Comparison of ENCODE assay signal across 26 cellular contexts in genomic region chr11:122161191-122161590, GRCh38. TPM values are rescaled to one million over a fixed set of nuclear protein-coding genes. Genes with fewer than 3 reads are reported as not detected.
DNase-seq lines count a peak whose midpoint lies in the region; ATAC-seq, FAIRE-seq and TF ChIP-seq lines count a peak whose summit lies in the region.
"Had no signal": no experiment of that assay in that cellular context is flagged by ENCODE, and none has a peak within 500 bp of the region (broad histone marks: within the 10 kb centered on the region; RNA-seq: fewer than 3 reads in every experiment).

No MANE protein-coding gene starts in this region.

- H3K4me3 Mint-ChIP-seq in brain, result no peak overlapping the region
- H3K4me3 Mint-ChIP-seq in CD14-positive monocyte, result no peak overlapping the region
- H3K4me3 Mint-ChIP-seq: activated naive CD8-positive, alpha-beta T cell treated with anti-CD3 and anti-CD28 coated beads, Interleukin-2, amount 50 U/mL, for 24 hours; CD4-positive, CD25-positive, alpha-beta regulatory T cell; WTC11 had no signal

- 0 out of 3 replicates have a peak overlapping the region, but pooled peaks have one; percentile 13 for H2BK15ac ChIP-seq in IMR-90 (ENCODE audit: low read depth, low read length)

- H4K91ac ChIP-seq in IMR-90 (ENCODE audit: insufficient read depth, low read depth, low read length), result no peak overlapping the region

- TF ChIP-seq RAD21 in IMR-90 (IDR thresholded peaks at IDR 0.05; ENCODE audit: low read length), result no peak

- H2AK9ac ChIP-seq in IMR-90 (replicated peaks; ENCODE audit: low read depth, low read length, poor library complexity), result no peak overlapping the region

- peaks cover 53% of the 10 kb centered on the region for H3K4me1 ChIP-seq in IMR-90 (ENCODE audit: control insufficient read depth, insufficient read depth, low read length)
- peaks cover 80% of the 10 kb centered on the region for H3K4me1 ChIP-seq in keratinocyte (ENCODE audit: control insufficient read depth, extremely low read depth, insufficient read depth, low read length)

- POLR2A ChIA-PET in IMR-90 (lab: Charles Lee; ENCODE audit: unreplicated experiment), result interaction anchor here (0.9 kb wide), 1 partner anchor 53 kb away, joined by 4 read pairs; no protein-coding TSS in a partner anchor

- no peaks in the 10 kb centered on the region for H3K9me3 ChIP-seq in IMR-90 (ENCODE audit: control insufficient read depth, insufficient read depth, low read length)
- no peaks in the 10 kb centered on the region for H3K9me3 ChIP-seq in keratinocyte (ENCODE audit: control insufficient read depth, low read depth, low read length)

- H2BK20ac ChIP-seq in IMR-90 (ENCODE audit: low read depth, low read length), result no peak overlapping the region

- H3K27ac Mint-ChIP-seq in brain, result peak overlapping the region; percentile 85 to 98 (median 97)
- no peak overlapping the region for H3K27ac Mint-ChIP-seq in CD14-positive monocyte
- H3K27ac Mint-ChIP-seq: activated naive CD8-positive, alpha-beta T cell treated with anti-CD3 and anti-CD28 coated beads, Interleukin-2, amount 50 U/mL, for 24 hours; CD4-positive, CD25-positive, alpha-beta regulatory T cell; WTC11 had no signal

- H4K5ac ChIP-seq in IMR-90 (ENCODE audit: low read depth, low read length), result peak overlapping the region; percentile 19

- H3K4me2 ChIP-seq in IMR-90 (ENCODE audit: low read depth, low read length), result no peak overlapping the region
- peak overlapping the region; percentile 25 for H3K4me2 ChIP-seq in keratinocyte (ENCODE audit: control insufficient read depth, extremely low read depth, insufficient read depth, low read depth, low read length)

- TF ChIP-seq POLR2A in IMR-90 (IDR thresholded peaks at IDR 0.05; ENCODE audit: low read depth, low read length), result no peak

- peaks cover 97% of the 10 kb centered on the region for H3K79me2 ChIP-seq in keratinocyte (ENCODE audit: control insufficient read depth, insufficient read depth, low read length)

- H2AFZ ChIP-seq in IMR-90 (replicated peaks; ENCODE audit: low read length, poor library complexity), result peak overlapping the region; percentile 19
- no peak overlapping the region for H2AFZ ChIP-seq in keratinocyte (ENCODE audit: control insufficient read depth, low read length)

- ATAC-seq in IMR-90 (ENCODE audit: low read depth) (no peak), HG03354 (IDR thresholded peaks at IDR 0.05; ENCODE audit: poor library complexity, severe bottlenecking, unreplicated experiment) (no peak)
- ATAC-seq: activated naive CD8-positive, alpha-beta T cell treated with anti-CD3 and anti-CD28 coated beads, Interleukin-2, amount 50 U/mL, for 24 hours; WTC11 had no signal

- no TSS peak for BruUV-seq in IMR-90 (replicated peaks; lab: Mats Ljungman, UMichigan)

- peak overlapping the region; percentile 2 to 73; a peak in 1 of 4 replicates for H4K8ac ChIP-seq in IMR-90 (ENCODE audit: low read depth in 2 of 2, low read length in 2 of 2)

- no peak overlapping the region for H3K9ac ChIP-seq in IMR-90 (ENCODE audit: low read depth, low read length)
- no peak overlapping the region for H3K9ac ChIP-seq in keratinocyte (ENCODE audit: control insufficient read depth, extremely low read depth, insufficient read depth, low read length)

- H3K36me3 Mint-ChIP-seq in brain, result no peaks in the 10 kb centered on the region
- no peaks in the 10 kb centered on the region for H3K36me3 Mint-ChIP-seq in CD14-positive monocyte
- H3K36me3 Mint-ChIP-seq: CD4-positive, CD25-positive, alpha-beta regulatory T cell; WTC11 had no signal

- no CpG with 5 or more reads among the region's 1 CpG for WGBS in IMR-90 (ENCODE audit: extremely low coverage in 2 of 2, insufficient read length in 1 of 2), 2 experiments

- in situ Hi-C loops in IMR-90 (cut with MboI; ENCODE audit: low sequenced_read_pairs), result no loop called here

- H2AK5ac ChIP-seq in IMR-90 (ENCODE audit: low read depth, low read length), result peak overlapping the region; percentile 48; the same call in 1 of the 2 replicates

- peak overlapping the region; percentile 67; the same call in 1 of the 2 replicates for H3K14ac ChIP-seq in IMR-90 (replicated peaks; ENCODE audit: low read depth, low read length)

- H3K27me3 Mint-ChIP-seq in brain (no peaks in the 10 kb centered on the region), CD14-positive monocyte (ENCODE audit: low read depth in 3 of 3) (peaks cover 0 to 3% (median 3%) of the 10 kb centered on the region in 3 donors)
- H3K27me3 Mint-ChIP-seq: activated naive CD8-positive, alpha-beta T cell treated with anti-CD3 and anti-CD28 coated beads, Interleukin-2, amount 50 U/mL, for 24 hours had no signal

- H3K9me3 Mint-ChIP-seq in brain (peaks cover 0 to 3% (median 0%) of the 10 kb centered on the region in 5 experiments), CD14-positive monocyte (peaks cover 0 to 2% (median 0%) of the 10 kb centered on the region in 7 donors)
- H3K9me3 Mint-ChIP-seq: activated naive CD8-positive, alpha-beta T cell treated with anti-CD3 and anti-CD28 coated beads, Interleukin-2, amount 50 U/mL, for 24 hours; WTC11 had no signal

- H3K4me3 ChIP-seq in IMR-90 (ENCODE audit: insufficient read depth, low read depth, low read length), result no peak overlapping the region
- no peak overlapping the region for H3K4me3 ChIP-seq in keratinocyte (ENCODE audit: control insufficient read depth in 2 of 3, extremely low read depth in 1 of 3, insufficient read depth in 2 of 3, low read depth in 1 of 3, low read length in 3 of 3)

- H3K27me3 ChIP-seq in IMR-90 (ENCODE audit: control insufficient read depth, insufficient read depth, low read length) (no peaks in the 10 kb centered on the region), keratinocyte (ENCODE audit: control insufficient read depth, extremely low read depth, insufficient read depth, low read length) (no peaks in the 10 kb centered on the region)

- peak overlapping the region; percentile 36; the same call in 1 of the 2 replicates for H2BK120ac ChIP-seq in IMR-90 (ENCODE audit: low read depth, low read length)

- CTCF ChIA-PET in IMR-90 (lab: Yijun Ruan, JAX), result interaction anchor here (0.6 kb wide), 1 partner anchor 748 kb away, joined by 3 read pairs; no protein-coding TSS in a partner anchor

- no peak overlapping the region for H3K18ac ChIP-seq in IMR-90 (ENCODE audit: low read depth, low read length)

- no peak for TF ChIP-seq CTCF in IMR-90 (conservative IDR thresholded peaks at IDR 0.05; ENCODE audit: low read depth, low read length)
- no peak for TF ChIP-seq CTCF in brain (conservative IDR thresholded peaks at IDR 0.05)
- no peak for TF ChIP-seq CTCF in keratinocyte (optimal IDR thresholded peaks at IDR 0.05 in 1 of 3, IDR thresholded peaks at IDR 0.05 in 1 of 3, conservative IDR thresholded peaks at IDR 0.05 in 1 of 3; ENCODE audit: extremely low read depth in 1 of 3, insufficient read depth in 2 of 3, low read length in 3 of 3)
- no peak for TF ChIP-seq CTCF in CD14-positive monocyte (IDR thresholded peaks at IDR 0.05)

- H3K4ac ChIP-seq in IMR-90 (ENCODE audit: low read depth, low read length), result peak overlapping the region; percentile 78

- FAIRE-seq in keratinocyte (lab: Jason Lieb, UNC), result peak; percentile 5
- FAIRE-seq: urothelium cell line had no signal

- no peak overlapping the region for H3K56ac ChIP-seq in IMR-90 (ENCODE audit: extremely low read depth, insufficient read depth, low read length)

- H3K23ac ChIP-seq in IMR-90 (ENCODE audit: low read depth, low read length), result peak overlapping the region; percentile 93; the same call in 1 of the 2 replicates

- dilution Hi-C loops in IMR-90 (cut with HindIII; ENCODE audit: low sequenced_read_pairs, unreplicated experiment), result no loop called here
- dilution Hi-C loops in keratinocyte (cut with MboI; ENCODE audit: extremely low pct_ligation_motif_present, low sequenced_read_pairs), result no loop called here

- H4K20me1 ChIP-seq in IMR-90 (ENCODE audit: insufficient read depth, low read length) (peaks cover 93% of the 10 kb centered on the region), keratinocyte (ENCODE audit: control insufficient read depth, extremely low read depth, insufficient read depth, low read length) (no peaks in the 10 kb centered on the region)

- intact Hi-C loops in IMR-90 (cut with micrococcal nuclease), result no loop called here
- intact Hi-C loops in CD14-positive monocyte (cut with micrococcal nuclease), result no loop called here

- peaks cover 42% of the 10 kb centered on the region for H3K36me3 ChIP-seq in IMR-90 (ENCODE audit: control insufficient read depth, insufficient read depth, low read length)
- H3K36me3 ChIP-seq in keratinocyte (ENCODE audit: control insufficient read depth in 2 of 2, extremely low read depth in 1 of 2, insufficient read depth in 2 of 2, low read length in 2 of 2), result peaks cover 0 to 20% of the 10 kb centered on the region in 2 experiments

- peaks cover 0 to 18% of the 10 kb centered on the region in 2 experiments; a peak in 2 of 4 replicates for H3K79me1 ChIP-seq in IMR-90 (ENCODE audit: low read depth in 1 of 2, low read length in 2 of 2)

- H3K27ac ChIP-seq in IMR-90 (ENCODE audit: insufficient read depth, low read length), result peak overlapping the region; percentile 71
- peak overlapping the region; percentile 19 for H3K27ac ChIP-seq in keratinocyte (ENCODE audit: control insufficient read depth, insufficient read depth, low read length)
- peak overlapping the region; percentile 81 for H3K27ac ChIP-seq in substantia nigra (ENCODE audit: low read depth, low read length, poor library complexity, severe bottlenecking)

- H3K4me1 Mint-ChIP-seq in brain (peaks cover 86% of the 10 kb centered on the region), CD14-positive monocyte (peaks cover 23% of the 10 kb centered on the region)

- peak overlapping the region; percentile 97 for H2BK5ac ChIP-seq in IMR-90 (ENCODE audit: low read depth, low read length, poor library complexity, severe bottlenecking)

- DNase-seq in IMR-90 (no peak), keratinocyte (ENCODE audit: low read depth, low spot score) (no peak), substantia nigra (lab: John Stamatoyannopoulos, UW) (no peak), activated gamma-delta T cell treated with Interleukin-2 at 50 U/mL for 16 hours (no peak), CD14-positive monocyte (ENCODE audit: low spot score) (no peak)
- DNase-seq in activated CD8-positive, alpha-beta memory T cell treated with anti-CD3 and anti-CD28 coated beads, Interleukin-2, amount 50 U/mL, for 48 hours, result no peak
- DNase-seq: activated CD4-positive, alpha-beta T cell treated with anti-CD3 and anti-CD28 coated beads, Interleukin-2, amount 50 U/mL, for 4 hours; activated effector memory CD4-positive, alpha-beta T cell treated with Interleukin-2 at 50 U/mL for 16 hours; activated naive CD8-positive, alpha-beta T cell treated with anti-CD3 and anti-CD28 coated beads, Interleukin-2, amount 50 U/mL, for 24 hours; CD4-positive, CD25-positive, alpha-beta regulatory T cell; central memory CD4-positive, alpha-beta T cell; DMS 273 treated with DMSO at 0.1 percent for 48 hours; GOT3; NCI-H1417; NCI-H510A treated with DMSO at 0.1 percent for 48 hours; NK-92 treated with Interleukin-12 subunit alpha and Interleukin-12 subunit beta, amount 100 ng/mL, for 24 hours; occipital lobe; retina; T-helper 9 cell had no signal

- H3K9me1 ChIP-seq in IMR-90 (ENCODE audit: insufficient read depth, low read length) (peaks cover 19% of the 10 kb centered on the region), keratinocyte (ENCODE audit: control insufficient read depth, extremely low read depth, insufficient read depth, low read length) (no peaks in the 10 kb centered on the region)

RNA-seq across cellular contexts. Expression of gene BLID, which starts 45.2 kb away (rescaled TPM):
- 25.8 and 30.8 TPM in 2 replicates for total RNA-seq in IMR-90 (2012; rRNA removed)
- 0.13 and 0.24 TPM in 2 replicates for polyA plus RNA-seq in IMR-90 (2012; rRNA removed)
- not detected in 2 replicates for polyA plus RNA-seq in IMR-90 (2012; cell fraction: cytosol; rRNA removed)
- polyA plus RNA-seq in IMR-90 (2012; cell fraction: nucleus; rRNA removed; ENCODE audit: low replicate concordance), result 0.24 and 2.9 TPM in 2 replicates
- polyA plus RNA-seq in brain (ENCODE audit: insufficient read depth, low read depth, low replicate concordance), result not detected
- polyA plus RNA-seq in keratinocyte, result 0.18 TPM in 1 of 3 replicates, not detected in the others
- not detected for polyA plus RNA-seq in keratinocyte (2011; ENCODE audit: low read depth)
- not detected in 2 replicates for polyA plus RNA-seq in keratinocyte (2011; cell fraction: cytosol; rRNA removed)
- polyA plus RNA-seq in keratinocyte (2011; cell fraction: nucleus; rRNA removed), result 0.49 and 0.75 TPM in 2 replicates
- not detected in 2 replicates for polyA plus RNA-seq in keratinocyte (2012; ENCODE audit: low replicate concordance)
- polyA minus RNA-seq in keratinocyte, result 2.0 to 11.3 TPM in 2 of 3 replicates, not detected in the other
- polyA minus RNA-seq in keratinocyte (2011; cell fraction: cytosol; rRNA and poly(A)+ RNA removed), result not detected
- 5.9 and 9.7 TPM in 2 replicates for polyA minus RNA-seq in keratinocyte (2011; cell fraction: nucleus; rRNA and poly(A)+ RNA removed)
- polyA plus RNA-seq in CD14-positive monocyte, result not detected
- total RNA-seq: CD4-positive, CD25-positive, alpha-beta regulatory T cell; kidney epithelial cell; lung microvascular endothelial cell; WTC11 had no signal
- polyA plus RNA-seq: CD4-positive, CD25-positive, alpha-beta regulatory T cell; esophagus had no signal

Comparison
In these comparisons a context has a peak if more than half of its experiments do, and no peak if none do; other contexts are left out.
1. H3K27ac ChIP-seq: peak in every context shown above with its lines; median percentile 81 in substantia nigra; 71 in IMR-90; 19 in keratinocyte.
2. H3K27ac Mint-ChIP-seq: peak in brain (5 of 5); none in CD14-positive monocyte (0 of 7).